ENCODE assay signal across 8 cellular contexts in genomic region chr3:72445827-72446405, GRCh38. TPM values are rescaled to one million over a fixed set of nuclear protein-coding genes. Genes with fewer than 3 reads are reported as not detected.
A peak's percentile ranks its signal among the peaks of the same experiment; 100 is the strongest.
DNase-seq lines count a peak whose midpoint lies in the region; ATAC-seq and TF ChIP-seq lines count a peak whose summit lies in the region.

No MANE protein-coding gene starts in this region.

- intact Hi-C loops in esophagus squamous epithelium (cut with DNase I) (loop anchor here (5.0 kb wide), 1 partner anchor 99 kb away; no protein-coding TSS in a partner anchor), psoas muscle (cut with DNase I) (loop anchor here in 1 of 2 donors (5.0 kb wide), 1 partner anchor 36 kb away; no protein-coding TSS in a partner anchor)

- H3K36me3 ChIP-seq in RWPE2 (ENCODE audit: low read depth) (peaks cover 9% of the 10 kb centered on the region; the same call in 1 of the 2 replicates), esophagus squamous epithelium (no peaks in the 10 kb centered on the region), psoas muscle (ENCODE audit: insufficient read depth in 1 of 2, low read depth in 1 of 2) (no peaks in the 10 kb centered on the region)

- H3K27me3 ChIP-seq in RWPE2 (ENCODE audit: insufficient read depth, poor library complexity, severe bottlenecking) (no peaks in the 10 kb centered on the region), esophagus squamous epithelium (no peaks in the 10 kb centered on the region), psoas muscle (ENCODE audit: insufficient read depth in 3 of 3, low read length in 2 of 3) (no peaks in the 10 kb centered on the region)

- peak overlapping the region; percentile 71 for H3K27ac ChIP-seq in RWPE2 (ENCODE audit: poor library complexity, severe bottlenecking)
- peak overlapping the region in 3 of 4 donors; percentile 90 to 94 (median 93) for H3K27ac ChIP-seq in esophagus squamous epithelium
- peak overlapping the region; percentile 85 for H3K27ac ChIP-seq in psoas muscle

- TF ChIP-seq CTCF in GM12864 (IDR thresholded peaks at IDR 0.05; ENCODE audit: low read depth, low read length, missing control alignments) (no peak), RWPE2 (IDR thresholded peaks at IDR 0.05; ENCODE audit: poor library complexity, severe bottlenecking) (no peak), esophagus squamous epithelium (IDR thresholded peaks at IDR 0.05) (no peak), psoas muscle (IDR thresholded peaks at IDR 0.05) (no peak)

- WGBS in esophagus squamous epithelium, 2 donors, result 2% methylated on average over 8 of the region's 8 CpGs
- WGBS in psoas muscle, 3 donors, result 14 to 20% (median 19%) methylated on average over 8 of the region's 8 CpGs

- no peak for DNase-seq in GM12864 (ENCODE audit: low read depth)
- no peak for DNase-seq in RWPE2 (ENCODE audit: low spot score)
- DNase-seq in esophagus squamous epithelium (lab: John Stamatoyannopoulos, UW), result no peak
- DNase-seq in psoas muscle, result no peak
- no peak for DNase-seq in cortex of kidney (lab: John Stamatoyannopoulos, UW)
- DNase-seq in NCI-H2081 (lab: John Stamatoyannopoulos, UW), result no peak

- no peak for ATAC-seq in RWPE2 (ENCODE audit: low read depth)
- ATAC-seq in psoas muscle, result no peak
- no peak for ATAC-seq in HG02571 (IDR thresholded peaks at IDR 0.05; ENCODE audit: unreplicated experiment)
- no peak for ATAC-seq in GM19351 (IDR thresholded peaks at IDR 0.05; ENCODE audit: unreplicated experiment)

- H3K9me3 ChIP-seq in RWPE2 (ENCODE audit: severe bottlenecking), result no peaks in the 10 kb centered on the region
- H3K9me3 ChIP-seq in esophagus squamous epithelium, result no peaks in the 10 kb centered on the region
- no peaks in the 10 kb centered on the region for H3K9me3 ChIP-seq in psoas muscle

- peaks cover 23% of the 10 kb centered on the region for H3K4me1 ChIP-seq in RWPE2 (ENCODE audit: insufficient read depth, poor library complexity, severe bottlenecking)
- H3K4me1 ChIP-seq in esophagus squamous epithelium, result peaks cover 0 to 65% (median 15%) of the 10 kb centered on the region in 3 donors
- H3K4me1 ChIP-seq in psoas muscle, result peaks cover 32% of the 10 kb centered on the region

- TF ChIP-seq POLR2A in esophagus squamous epithelium (IDR thresholded peaks at IDR 0.05), result no peak

- H3K4me3 ChIP-seq in GM12864 (ENCODE audit: low read depth, low read length), result peak overlapping the region; percentile 98
- peak overlapping the region; percentile 89 for H3K4me3 ChIP-seq in RWPE2 (ENCODE audit: severe bottlenecking)
- peak overlapping the region; percentile 82 to 94 (median 87) for H3K4me3 ChIP-seq in esophagus squamous epithelium
- H3K4me3 ChIP-seq in psoas muscle, result peak overlapping the region; percentile 85

RNA-seq across cellular contexts. Expression of gene RYBP, which starts 0.5 kb away (rescaled TPM):
- total RNA-seq in esophagus squamous epithelium (10 to 100 TPM in 1 of 4 donors, 1 to 10 TPM in 3; 6.6 to 10.7 (median 7.0) TPM), psoas muscle (1 to 10 TPM; 4.5 to 6.1 (median 5.1) TPM)
- 1 to 10 TPM; 2.7 to 3.9 (median 3.1) TPM for polyA plus RNA-seq in psoas muscle
